In genomic region chr11:8809605-8810272, GRCh38 we compare ENCODE assay signal across 9 cellular contexts.
DNase-seq lines count a peak whose midpoint lies in the region; ATAC-seq, FAIRE-seq and TF ChIP-seq lines count a peak whose summit lies in the region.
"Had no signal": no experiment of that assay in that cellular context is flagged by ENCODE, and none has a peak within 500 bp of the region (broad histone marks: within the 10 kb centered on the region; RNA-seq: fewer than 3 reads in every experiment).

No MANE protein-coding gene starts in this region.

- H4K8ac ChIP-seq in H9 (replicated peaks; ENCODE audit: insufficient read length, low read depth, low read length) = no peak overlapping the region

- no CpG with 5 or more reads among the region's 7 CpGs for WGBS in H9 (ENCODE audit: extremely low coverage, insufficient read length, low lambda C conversion rate)
- 23 to 46% methylated on average over 7 of the region's 7 CpGs for WGBS in sigmoid colon, 2 donors

- TF ChIP-seq CTCF in H9 (conservative IDR thresholded peaks at IDR 0.05) (no peak), astrocyte (IDR thresholded peaks at IDR 0.05; ENCODE audit: insufficient read depth, low read depth, low read length) (no peak), sigmoid colon (IDR thresholded peaks at IDR 0.05) (no peak)

- H3K4me2 ChIP-seq in H9 (ENCODE audit: insufficient read depth, insufficient read length, low read length) = peak overlapping the region; percentile 85
- peak overlapping the region; percentile 93 for H3K4me2 ChIP-seq in astrocyte (ENCODE audit: low read length)

- no peak overlapping the region for H3K4ac ChIP-seq in H9 (ENCODE audit: low read depth, low read length)

- H3K4me3 ChIP-seq in astrocyte (ENCODE audit: insufficient read depth, low read depth, low read length) (peak overlapping the region; percentile 73), iPS-11a (ENCODE audit: low read depth, low read length) (peak overlapping the region; percentile 43), sigmoid colon (peak overlapping the region; percentile 58 to 83 (median 70)), HAP-1 (no peak overlapping the region)

- H2AFZ ChIP-seq in H9 (ENCODE audit: low read length) (no peak overlapping the region), astrocyte (ENCODE audit: low read depth, low read length) (no peak overlapping the region)

- no peak overlapping the region for H2BK15ac ChIP-seq in H9 (ENCODE audit: low read depth, low read length)

- H3K56ac ChIP-seq in H9 (ENCODE audit: insufficient read length, low read depth, low read length) = no peak overlapping the region

- H3K36me3 ChIP-seq in astrocyte (ENCODE audit: insufficient read depth, low read length) (no peaks in the 10 kb centered on the region), sigmoid colon (no peaks in the 10 kb centered on the region), HAP-1 (replicated peaks) (no peaks in the 10 kb centered on the region; the same call in 1 of the 2 replicates)

- H4K91ac ChIP-seq in H9 (ENCODE audit: insufficient read length, low read depth, low read length) = no peak overlapping the region

- H3K4me3 Mint-ChIP-seq in H9 (peak overlapping the region; percentile 80 to 92), astrocyte (ENCODE audit: unreplicated experiment) (peak overlapping the region; percentile 90)

- no peaks in the 10 kb centered on the region; the same call in 1 of the 2 replicates for H3K27me3 Mint-ChIP-seq in H9 (ENCODE audit: low read depth)
- no peaks in the 10 kb centered on the region for H3K27me3 Mint-ChIP-seq in astrocyte (ENCODE audit: low read depth, unreplicated experiment)

- TF ChIP-seq EP300 in sigmoid colon (IDR thresholded peaks at IDR 0.05) = no peak

- no peaks in the 10 kb centered on the region for H3K27me3 ChIP-seq in H9 (ENCODE audit: insufficient read depth, low read length)
- no peaks in the 10 kb centered on the region for H3K27me3 ChIP-seq in astrocyte (ENCODE audit: insufficient read depth, low read length)
- no peaks in the 10 kb centered on the region for H3K27me3 ChIP-seq in sigmoid colon
- no peaks in the 10 kb centered on the region for H3K27me3 ChIP-seq in HAP-1 (ENCODE audit: low read depth)

- no peak for TF ChIP-seq POLR2A in sigmoid colon (IDR thresholded peaks at IDR 0.05)

- H3K27ac ChIP-seq in H9 (ENCODE audit: insufficient read length, low read depth, low read length) (no peak overlapping the region), astrocyte (ENCODE audit: low read depth, low read length) (peak overlapping the region; percentile 86), sigmoid colon (peak overlapping the region; percentile 91 to 97 (median 96))

- H3K9me3 ChIP-seq in H9 (ENCODE audit: control insufficient read depth, low read depth, low read length) = no peaks in the 10 kb centered on the region
- H3K9me3 ChIP-seq in astrocyte (ENCODE audit: insufficient read depth, low read depth, low read length) = no peaks in the 10 kb centered on the region
- no peaks in the 10 kb centered on the region for H3K9me3 ChIP-seq in sigmoid colon
- no peaks in the 10 kb centered on the region for H3K9me3 ChIP-seq in HAP-1

- no peaks in the 10 kb centered on the region for H3K79me2 ChIP-seq in H9 (ENCODE audit: insufficient read depth, low read length)
- peaks cover 60% of the 10 kb centered on the region for H3K79me2 ChIP-seq in astrocyte (ENCODE audit: insufficient read depth, low read length)

- ATAC-seq in HG02759 (IDR thresholded peaks at IDR 0.05; ENCODE audit: unreplicated experiment) = no peak

- H3K79me1 ChIP-seq in H9 (ENCODE audit: insufficient read depth, low read depth, low read length, poor library complexity, severe bottlenecking) = no peaks in the 10 kb centered on the region

- in situ Hi-C loops in HAP-1 (cut with MboI; ENCODE audit: low sequenced_read_pairs) = loop anchor here (10.0 kb wide), 1 partner anchor 115 kb away; no protein-coding TSS in a partner anchor

- H3K9me3 Mint-ChIP-seq in H9 (no peaks in the 10 kb centered on the region; a peak in 1 of 5 replicates), astrocyte (ENCODE audit: unreplicated experiment) (no peaks in the 10 kb centered on the region)
- H3K9me3 Mint-ChIP-seq: T-helper 1 cell treated with Interleukin-12 subunit alpha and Interleukin-12 subunit beta and Interleukin-4 antibody, amounts not matched to agents 30 μg/mL and 1 μg/mL, for 36 hours had no signal

- H2BK12ac ChIP-seq in H9 (ENCODE audit: insufficient read length, low read depth, low read length) = peak overlapping the region; percentile 76

- H2AK5ac ChIP-seq in H9 (ENCODE audit: insufficient read length, low read length) = no peak overlapping the region

- peaks cover 4% of the 10 kb centered on the region for H3K23me2 ChIP-seq in H9 (ENCODE audit: insufficient read length, low read depth, low read length, poor library complexity, severe bottlenecking)

- H2BK5ac ChIP-seq in H9 (ENCODE audit: insufficient read length, low read length) = no peak overlapping the region

- no peak overlapping the region; the same call in 1 of the 2 replicates for H3K14ac ChIP-seq in H9 (ENCODE audit: insufficient read depth, low read length)

- H3K4me1 Mint-ChIP-seq in H9 (peaks cover 37 to 47% of the 10 kb centered on the region in 2 experiments), astrocyte (ENCODE audit: low read depth, unreplicated experiment) (peaks cover 55% of the 10 kb centered on the region)

- intact Hi-C loops in sigmoid colon (cut with DNase I) = loop anchor here (2.0 to 10.0 kb wide), 6 partner anchors 47 to 205 kb away; partner anchors contain the start of genes AKIP1 and TMEM9B

- DNase-seq in H9 (no peak), astrocyte (ENCODE audit: low read depth) (no peak), sigmoid colon (no peak), ureter (ENCODE audit: low spot score) (no peak), HAP-1 (ENCODE audit: low spot score in 2 of 2) (no peak)
- DNase-seq in activated CD8-positive, alpha-beta memory T cell treated with anti-CD3 and anti-CD28 coated beads, Interleukin-2, amount 50 U/mL, for 48 hours = no peak

- no peak for FAIRE-seq in astrocyte (lab: Jason Lieb, UNC)

- H4K20me1 ChIP-seq in H9 (ENCODE audit: control insufficient read depth, insufficient read depth, insufficient read length) (no peaks in the 10 kb centered on the region), astrocyte (ENCODE audit: insufficient read depth, low read length) (peaks cover 22% of the 10 kb centered on the region)

- H3T11ph ChIP-seq in H9 (ENCODE audit: low read length) = no peak overlapping the region

- H2BK20ac ChIP-seq in H9 (ENCODE audit: low read depth, low read length, poor library complexity, severe bottlenecking) = no peak overlapping the region

- no peak overlapping the region for H4K5ac ChIP-seq in H9 (ENCODE audit: insufficient read length, low read depth, low read length)

- no peak overlapping the region for H3K23ac ChIP-seq in H9 (ENCODE audit: insufficient read length, low read depth, low read length)

- no peak overlapping the region for H2BK120ac ChIP-seq in H9 (ENCODE audit: low read depth, low read length, poor library complexity, severe bottlenecking)

- H3K4me1 ChIP-seq in H9 (ENCODE audit: insufficient read depth, low read length) (peaks cover 8% of the 10 kb centered on the region), astrocyte (ENCODE audit: insufficient read depth, low read length) (peaks cover 62% of the 10 kb centered on the region), sigmoid colon (peaks cover 0 to 74% (median 65%) of the 10 kb centered on the region in 4 donors), HAP-1 (peaks cover 3% of the 10 kb centered on the region; the same call in 1 of the 2 replicates)

- H3K36me3 Mint-ChIP-seq in H9 (ENCODE audit: insufficient read depth in 1 of 3, low read depth in 3 of 3) (no peaks in the 10 kb centered on the region), astrocyte (ENCODE audit: low read depth, unreplicated experiment) (peaks cover 14% of the 10 kb centered on the region)

- H3K27ac Mint-ChIP-seq in H9 = peak overlapping the region; percentile 93 to 99 (median 99); a peak in 6 of 7 replicates
- peak overlapping the region; percentile 95 for H3K27ac Mint-ChIP-seq in astrocyte (ENCODE audit: unreplicated experiment)
- H3K27ac Mint-ChIP-seq: T-helper 1 cell treated with Interleukin-12 subunit alpha and Interleukin-12 subunit beta and Interleukin-4 antibody, amounts not matched to agents 30 μg/mL and 1 μg/mL, for 36 hours had no signal

- no peak overlapping the region for H3K18ac ChIP-seq in H9 (ENCODE audit: insufficient read length, low read depth, low read length)

- H3K9ac ChIP-seq in H9 (ENCODE audit: extremely low read depth, insufficient read length, low read length) (no peak overlapping the region), astrocyte (ENCODE audit: low read length) (peak overlapping the region; percentile 90)
